ENCODE assay signal across 20 cellular contexts in genomic region chr9:104854613-104855012, GRCh38.
DNase-seq lines count a peak whose midpoint lies in the region; ATAC-seq and TF ChIP-seq lines count a peak whose summit lies in the region.
"Had no signal": no experiment of that assay in that cellular context is flagged by ENCODE, and none has a peak within 500 bp of the region (broad histone marks: within the 10 kb centered on the region; RNA-seq: fewer than 3 reads in every experiment).

No MANE protein-coding gene starts in this region.

- TF ChIP-seq CTCF in ascending aorta (IDR thresholded peaks at IDR 0.05): no peak

- intact Hi-C loops in ascending aorta (cut with DNase I): no loop called here

- no peaks in the 10 kb centered on the region for H3K27me3 ChIP-seq in subcutaneous abdominal adipose tissue (ENCODE audit: control insufficient read depth in 5 of 5, insufficient read depth in 4 of 5, low read length in 5 of 5)
- no peaks in the 10 kb centered on the region for H3K27me3 ChIP-seq in ascending aorta
- H3K27me3 ChIP-seq: neutrophil, suprapubic skin had no signal

- H3K36me3 ChIP-seq in subcutaneous abdominal adipose tissue (ENCODE audit: control insufficient read depth in 5 of 5, insufficient read depth in 5 of 5, low read length in 5 of 5): peaks cover 38 to 75% (median 45%) of the 10 kb centered on the region in 5 donors
- peaks cover 0 to 20% of the 10 kb centered on the region in 2 donors for H3K36me3 ChIP-seq in ascending aorta

- no peak for ATAC-seq in HG02623 (IDR thresholded peaks at IDR 0.05; ENCODE audit: unreplicated experiment)

- peaks cover 9 to 51% (median 48%) of the 10 kb centered on the region in 5 donors for H3K4me1 ChIP-seq in subcutaneous abdominal adipose tissue (ENCODE audit: control insufficient read depth in 5 of 5, insufficient read depth in 5 of 5, low read length in 5 of 5)
- peaks cover 6 to 16% of the 10 kb centered on the region in 2 donors for H3K4me1 ChIP-seq in ascending aorta

- DNase-seq in NCI-H2107 treated with DMSO at 0.1 percent for 48 hours (lab: John Stamatoyannopoulos, UW; ENCODE audit: unreplicated experiment): peak; percentile 83
- DNase-seq in NCI-H2107 (lab: John Stamatoyannopoulos, UW): no peak
- peak; percentile 31 for DNase-seq in NCI-H345 treated with DMSO at 0.1 percent for 48 hours (lab: John Stamatoyannopoulos, UW; ENCODE audit: unreplicated experiment)
- DNase-seq in epithelial cell of prostate (ENCODE audit: low read depth, low spot score): peak; percentile 84
- no peak for DNase-seq in ascending aorta (ENCODE audit: low spot score in 2 of 2)
- DNase-seq in H4 (ENCODE audit: low spot score): no peak
- DNase-seq: ACHN; activated CD4-positive, alpha-beta T cell treated with anti-CD3 and anti-CD28 coated beads, Interleukin-2, amount 50 U/mL, for 1 hour; amygdala; central memory CD4-positive, alpha-beta T cell; DMS79 treated with DMSO at 0.1 percent for 48 hours; head of caudate nucleus; Kasumi-1; NCI-H1694; NCI-H526; stimulated activated CD4-positive, alpha-beta T cell treated with anti-CD3 and anti-CD28 coated beads, Interleukin-12 subunit alpha, Interleukin-12 subunit beta, amount 100 ng/mL, for 4 hours had no signal

- H3K9me3 ChIP-seq in subcutaneous abdominal adipose tissue (ENCODE audit: control insufficient read depth in 5 of 5, low read length in 5 of 5) (no peaks in the 10 kb centered on the region), ascending aorta (no peaks in the 10 kb centered on the region)
- H3K9me3 ChIP-seq: neutrophil, suprapubic skin had no signal

- H3K4me3 ChIP-seq in subcutaneous abdominal adipose tissue (ENCODE audit: low read depth in 1 of 5, low read length in 5 of 5) (no peak overlapping the region), ascending aorta (no peak overlapping the region)
- H3K4me3 ChIP-seq: suprapubic skin had no signal

- H3K9ac ChIP-seq in subcutaneous abdominal adipose tissue (ENCODE audit: low read length in 5 of 5): no peak overlapping the region

- peak overlapping the region; percentile 87 for H3K27ac ChIP-seq in epithelial cell of prostate
- peak overlapping the region; percentile 70 for H3K27ac ChIP-seq in subcutaneous abdominal adipose tissue (ENCODE audit: low read depth, low read length)
- no peak overlapping the region for H3K27ac ChIP-seq in ascending aorta
- H3K27ac ChIP-seq: neutrophil, suprapubic skin had no signal

Comparison
In these comparisons a context has a peak if more than half of its experiments do, and no peak if none do; other contexts are left out.
1. DNase-seq: peak in NCI-H2107 treated with DMSO at 0.1 percent for 48 hours (single experiment), NCI-H345 treated with DMSO at 0.1 percent for 48 hours (single experiment) and epithelial cell of prostate (single experiment); none in NCI-H2107 (single experiment), ascending aorta (0 of 2) and H4 (single experiment).
2. H3K27ac ChIP-seq: peak in epithelial cell of prostate (single experiment) and subcutaneous abdominal adipose tissue (single experiment); none in ascending aorta (0 of 2).